In genomic region chr12:32181498-32182175, GRCh38 we compare ENCODE assay signal across 18 cellular contexts.
DNase-seq lines count a peak whose midpoint lies in the region; TF ChIP-seq lines count a peak whose summit lies in the region.
"Had no signal": no experiment of that assay in that cellular context is flagged by ENCODE, and none has a peak within 500 bp of the region (broad histone marks: within the 10 kb centered on the region; RNA-seq: fewer than 3 reads in every experiment).

No MANE protein-coding gene starts in this region.

- TF ChIP-seq POLR2A in transverse colon (IDR thresholded peaks at IDR 0.05) (no peak), sigmoid colon (IDR thresholded peaks at IDR 0.05) (no peak)

- H3K36me3 ChIP-seq in transverse colon (no peaks in the 10 kb centered on the region), sigmoid colon (no peaks in the 10 kb centered on the region)
- H3K36me3 ChIP-seq: colonic mucosa, left ventricle myocardium inferior, Peyer's patch had no signal

- H3K4me1 ChIP-seq in transverse colon (no peaks in the 10 kb centered on the region), sigmoid colon (peaks cover 0 to 7% (median 3%) of the 10 kb centered on the region in 4 donors)
- H3K4me1 ChIP-seq: colonic mucosa, left ventricle myocardium inferior, Peyer's patch had no signal

- TF ChIP-seq CTCF in AG09319 (IDR thresholded peaks at IDR 0.05; ENCODE audit: low read depth, low read length), result no peak
- TF ChIP-seq CTCF in fibroblast of mammary gland (conservative IDR thresholded peaks at IDR 0.05; ENCODE audit: control insufficient read depth, insufficient read depth, low read depth, low read length), result no peak
- TF ChIP-seq CTCF in transverse colon (IDR thresholded peaks at IDR 0.05), result no peak
- no peak for TF ChIP-seq CTCF in sigmoid colon (IDR thresholded peaks at IDR 0.05)

- H3K4me3 ChIP-seq in fibroblast of mammary gland (ENCODE audit: control insufficient read depth, low read depth, low read length) (no peak overlapping the region), transverse colon (no peak overlapping the region), sigmoid colon (no peak overlapping the region)
- H3K4me3 ChIP-seq: colonic mucosa, left ventricle myocardium inferior, Peyer's patch had no signal

- H3K27me3 ChIP-seq in transverse colon (no peaks in the 10 kb centered on the region), sigmoid colon (no peaks in the 10 kb centered on the region)
- H3K27me3 ChIP-seq: colonic mucosa, Peyer's patch had no signal

- H3K27ac ChIP-seq in transverse colon (no peak overlapping the region), sigmoid colon (no peak overlapping the region)
- H3K27ac ChIP-seq: colonic mucosa, left ventricle myocardium inferior, Peyer's patch had no signal

- TF ChIP-seq EP300 in transverse colon (IDR thresholded peaks at IDR 0.05; ENCODE audit: low read depth) (no peak), sigmoid colon (IDR thresholded peaks at IDR 0.05) (no peak)

- peak; percentile 28 for DNase-seq in AG09319 (ENCODE audit: extremely low read depth, low read depth)
- DNase-seq in GM03348 (ENCODE audit: low spot score), result peak; percentile 9
- DNase-seq in NCI-H2171 (lab: John Stamatoyannopoulos, UW), result peak; percentile 44
- peak; percentile 27 for DNase-seq in fibroblast of mammary gland (ENCODE audit: low read depth)
- no peak for DNase-seq in dedifferentiated amniotic fluid mesenchymal stem cell (ENCODE audit: extremely low spot score)
- DNase-seq in transverse colon, result no peak
- DNase-seq in sigmoid colon, result no peak
- DNase-seq in DMS153 treated with DMSO at 0.1 percent for 48 hours (lab: John Stamatoyannopoulos, UW; ENCODE audit: unreplicated experiment), result no peak
- DNase-seq: ACHN; activated naive CD4-positive, alpha-beta T cell treated with anti-CD3 and anti-CD28 coated beads, Interleukin-2, amount 50 U/mL, for 16 hours; Caco-2; colonic mucosa; GOT3; KBM-7; left ventricle myocardium inferior; occipital lobe; Peyer's patch; stimulated activated CD4-positive, alpha-beta T cell treated with anti-CD3 and anti-CD28 coated beads, Interleukin-1b, Interleukin-23, amount 100 ng/mL, for 48 hours had no signal

- intact Hi-C loops in transverse colon (cut with DNase I; ENCODE audit: low total_unique reads) (no loop called here), sigmoid colon (cut with DNase I) (no loop called here)

- H3K9me3 ChIP-seq in transverse colon (no peaks in the 10 kb centered on the region), sigmoid colon (no peaks in the 10 kb centered on the region)
- H3K9me3 ChIP-seq: Caco-2, colonic mucosa, left ventricle myocardium inferior, Peyer's patch had no signal

- WGBS in transverse colon (ENCODE audit: low coverage in 1 of 2), 2 donors, result 0 to 46% methylated on average over 1 of the region's 1 CpG
- 6 to 52% methylated on average over 1 of the region's 1 CpG for WGBS in sigmoid colon, 2 donors

- in situ Hi-C loops in transverse colon (cut with MboI; ENCODE audit: low pct_ligation_motif_present in 1 of 4, low pct_unique_long_range_greater_than_20kb in 1 of 4, low sequenced_read_pairs in 3 of 4), result no loop called here

Comparison
In these comparisons a context has a peak if more than half of its experiments do, and no peak if none do; other contexts are left out.
1. DNase-seq: peak in AG09319 (single experiment), GM03348 (single experiment), NCI-H2171 (single experiment) and fibroblast of mammary gland (single experiment); none in dedifferentiated amniotic fluid mesenchymal stem cell (single experiment), transverse colon (single experiment), sigmoid colon (single experiment) and DMS153 treated with DMSO at 0.1 percent for 48 hours (single experiment).